Comparison of ENCODE assay signal across 1 cellular context in the genomic region with DNA sequence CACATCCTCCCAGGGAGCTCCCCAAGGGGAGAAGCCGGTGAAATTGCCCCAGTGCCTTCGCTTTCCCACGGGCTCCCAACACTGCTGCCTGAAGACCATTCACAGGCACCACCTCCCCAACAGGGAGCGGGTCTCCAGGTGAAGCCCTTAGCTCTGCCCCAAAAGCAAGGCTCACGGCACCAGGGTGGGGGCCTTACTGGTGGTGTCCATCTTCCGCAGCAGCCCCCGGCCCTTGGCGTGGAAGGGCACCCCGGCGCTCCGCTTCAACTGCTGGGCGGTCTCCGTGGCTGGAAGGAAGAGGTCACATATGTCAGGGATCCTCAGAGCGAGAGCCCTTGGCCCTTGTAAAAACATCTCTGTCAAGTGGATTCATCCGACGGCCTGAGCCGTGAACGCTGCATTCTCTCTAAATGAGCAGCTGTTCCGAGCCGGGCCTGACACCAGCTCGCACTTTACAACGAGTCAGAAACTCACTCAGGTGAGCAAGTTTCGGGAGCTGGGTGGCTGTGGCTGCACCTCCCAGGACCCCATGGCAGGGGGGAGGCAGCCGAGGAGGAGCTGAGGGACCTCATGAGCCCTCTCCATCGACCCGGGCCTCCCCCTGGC.
A peak's percentile ranks its signal among the peaks of the same experiment; 100 is the strongest.
TF ChIP-seq lines count a peak whose summit lies in the region.

No MANE protein-coding gene starts in this region.

TF ChIP-seq in HepG2, 621 proteins besides CTCF, POLR2A, EP300 and RAD21:
- peak; percentile 45 for TF ChIP-seq AGO2 (optimal IDR thresholded peaks at IDR 0.05; ENCODE audit: low read depth, low read length)
- no peak for TF ChIP-seq RFX5 (IDR thresholded peaks at IDR 0.05; ENCODE audit: low read depth, low read length)
- no peak for TF ChIP-seq SMAD1 (CRISPR knock-in tag; IDR thresholded peaks at IDR 0.05; ENCODE audit: borderline replicate concordance, low read depth)
- no peak for TF ChIP-seq ZFX (CRISPR knock-in tag; IDR thresholded peaks at IDR 0.05; ENCODE audit: low read depth)
- TF ChIP-seq ZSCAN31 (CRISPR knock-in tag; IDR thresholded peaks at IDR 0.05; ENCODE audit: low read depth): no peak
